10 cellular contexts compared by ENCODE assay signal in the genomic region with DNA sequence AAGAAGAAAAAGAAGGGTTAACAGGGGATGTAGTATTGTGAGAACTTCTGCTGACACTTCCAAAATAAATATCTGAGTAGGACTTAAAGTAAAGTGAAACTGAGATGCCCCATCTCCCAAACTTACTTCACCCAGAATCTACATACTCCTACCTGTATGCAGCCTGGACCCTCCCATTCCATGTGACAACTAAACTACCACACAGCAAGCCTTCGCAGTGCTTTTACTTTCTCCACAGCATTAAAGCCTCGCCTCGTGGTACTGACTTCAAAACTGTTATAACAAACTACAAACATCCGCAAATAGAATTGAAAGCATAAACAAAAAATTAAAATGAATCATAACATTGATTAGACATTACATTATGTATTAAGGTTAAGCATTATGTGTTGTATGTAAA. TPM values are rescaled to one million over a fixed set of nuclear protein-coding genes. Genes with fewer than 3 reads are reported as not detected.
DNase-seq lines count a peak whose midpoint lies in the region; ATAC-seq and TF ChIP-seq lines count a peak whose summit lies in the region.
"Had no signal": no experiment of that assay in that cellular context is flagged by ENCODE, and none has a peak within 500 bp of the region (broad histone marks: within the 10 kb centered on the region; RNA-seq: fewer than 3 reads in every experiment).

No MANE protein-coding gene starts in this region.

- peak overlapping the region; percentile 31 for H3K27ac Mint-ChIP-seq in activated T-cell treated with anti-CD3 and anti-CD28 coated beads, Interleukin-2, amount 50 U/mL, for 24 hours
- H3K27ac Mint-ChIP-seq in activated T-helper 1 cell treated with anti-CD3 and anti-CD28 coated beads, Interleukin-12 subunit alpha, Interleukin-12 subunit beta, Interleukin-2, Interleukin-4 antibody, amounts not matched to agents 30 ng/mL and 10 ng/mL and 1 ng/mL, durations not matched to agents 14 hours and 24 hours and 36 hours: no peak overlapping the region

- TF ChIP-seq EP300 in stomach (IDR thresholded peaks at IDR 0.05): no peak

- H3K9me3 Mint-ChIP-seq in activated T-cell treated with anti-CD3 and anti-CD28 coated beads, Interleukin-2, amount 50 U/mL, for 24 hours: no peaks in the 10 kb centered on the region
- no peaks in the 10 kb centered on the region for H3K9me3 Mint-ChIP-seq in activated T-helper 1 cell treated with anti-CD3 and anti-CD28 coated beads, Interleukin-12 subunit alpha, Interleukin-12 subunit beta, Interleukin-2, Interleukin-4 antibody, amounts not matched to agents 30 ng/mL and 10 ng/mL and 1 ng/mL, durations not matched to agents 14 hours and 24 hours and 36 hours

- peak overlapping the region; percentile 29 to 46 for H3K4me3 ChIP-seq in left lung
- H3K4me3 ChIP-seq in stomach: peak overlapping the region; percentile 40 to 55 (median 46)

- H3K4me1 Mint-ChIP-seq in activated T-cell treated with anti-CD3 and anti-CD28 coated beads, Interleukin-2, amount 50 U/mL, for 24 hours (ENCODE audit: low read depth): peaks cover 64% of the 10 kb centered on the region
- H3K4me1 Mint-ChIP-seq in activated T-helper 1 cell treated with anti-CD3 and anti-CD28 coated beads, Interleukin-12 subunit alpha, Interleukin-12 subunit beta, Interleukin-2, Interleukin-4 antibody, amounts not matched to agents 30 ng/mL and 10 ng/mL and 1 ng/mL, durations not matched to agents 14 hours and 24 hours and 36 hours (ENCODE audit: low read depth): peaks cover 58% of the 10 kb centered on the region

- intact Hi-C loops in activated T-helper 1 cell treated with anti-CD3 and anti-CD28 coated beads, Interleukin-12 subunit alpha, Interleukin-12 subunit beta, Interleukin-2, Interleukin-4 antibody, amounts not matched to agents 30 ng/mL and 10 ng/mL and 1 ng/mL, durations not matched to agents 14 hours and 24 hours and 36 hours (cut with micrococcal nuclease): loop anchor here (1.0 to 2.0 kb wide), 2 partner anchors 11 to 14 kb away; partner anchors contain the start of gene MPZL3
- intact Hi-C loops in left lung (cut with DNase I) (no loop called here), stomach (cut with DNase I; ENCODE audit: low total_unique reads) (no loop called here)

- peaks cover 0 to 2% of the 10 kb centered on the region in 2 donors for H3K9me3 ChIP-seq in left lung
- no peaks in the 10 kb centered on the region for H3K9me3 ChIP-seq in stomach
- H3K9me3 ChIP-seq: esophagus muscularis mucosa had no signal

- no peaks in the 10 kb centered on the region for H3K27me3 ChIP-seq in left lung
- H3K27me3 ChIP-seq in stomach: peaks cover 0 to 33% (median 0%) of the 10 kb centered on the region in 3 donors

- H3K36me3 ChIP-seq in left lung: peaks cover 0 to 11% of the 10 kb centered on the region in 2 donors
- peaks cover 6 to 34% (median 12%) of the 10 kb centered on the region in 4 donors for H3K36me3 ChIP-seq in stomach
- H3K36me3 ChIP-seq: esophagus muscularis mucosa had no signal

- no peak for TF ChIP-seq CTCF in left lung (IDR thresholded peaks at IDR 0.05)
- no peak for TF ChIP-seq CTCF in stomach (IDR thresholded peaks at IDR 0.05)

- no peaks in the 10 kb centered on the region for H3K27me3 Mint-ChIP-seq in activated T-cell treated with anti-CD3 and anti-CD28 coated beads, Interleukin-2, amount 50 U/mL, for 24 hours
- peaks cover 6% of the 10 kb centered on the region for H3K27me3 Mint-ChIP-seq in activated T-helper 1 cell treated with anti-CD3 and anti-CD28 coated beads, Interleukin-12 subunit alpha, Interleukin-12 subunit beta, Interleukin-2, Interleukin-4 antibody, amounts not matched to agents 30 ng/mL and 10 ng/mL and 1 ng/mL, durations not matched to agents 14 hours and 24 hours and 36 hours (ENCODE audit: insufficient read depth)

- H3K27ac ChIP-seq in left lung (peak overlapping the region; percentile 70 to 79), stomach (peak overlapping the region in 4 of 5 donors; percentile 83 to 91 (median 86))

- no peak for TF ChIP-seq POLR2A in stomach (IDR thresholded peaks at IDR 0.05)

- no peak for DNase-seq in activated T-cell treated with anti-CD3 and anti-CD28 coated beads, Interleukin-2, amount 50 U/mL, for 24 hours
- no peak for DNase-seq in activated T-cell treated with anti-CD3 and anti-CD28 coated beads, Interleukin-2, amount 50 U/mL, for 1 hour
- no peak for DNase-seq in activated T-helper 1 cell treated with anti-CD3 and anti-CD28 coated beads, Interleukin-12 subunit alpha, Interleukin-12 subunit beta, Interleukin-2, Interleukin-4 antibody, amounts not matched to agents 30 ng/mL and 10 ng/mL and 1 ng/mL, durations not matched to agents 14 hours and 24 hours and 36 hours (ENCODE audit: low spot score)
- DNase-seq in left lung (no peak), stomach (no peak), CD1c-positive myeloid dendritic cell (ENCODE audit: extremely low spot score) (no peak), HK-2 (ENCODE audit: unreplicated experiment) (no peak)
- DNase-seq: SW 1271 had no signal

- H3K4me3 Mint-ChIP-seq in activated T-cell treated with anti-CD3 and anti-CD28 coated beads, Interleukin-2, amount 50 U/mL, for 24 hours: peak overlapping the region; percentile 82
- peak overlapping the region; percentile 80 for H3K4me3 Mint-ChIP-seq in activated T-helper 1 cell treated with anti-CD3 and anti-CD28 coated beads, Interleukin-12 subunit alpha, Interleukin-12 subunit beta, Interleukin-2, Interleukin-4 antibody, amounts not matched to agents 30 ng/mL and 10 ng/mL and 1 ng/mL, durations not matched to agents 14 hours and 24 hours and 36 hours

- H3K4me1 ChIP-seq in left lung: peaks cover 2 to 44% of the 10 kb centered on the region in 2 donors
- H3K4me1 ChIP-seq in stomach: peaks cover 0 to 29% (median 20%) of the 10 kb centered on the region in 4 donors

- WGBS in stomach, 5 donors: 22 to 34% (median 27%) methylated on average over 4 of the region's 4 CpGs

- peaks cover 41% of the 10 kb centered on the region for H3K36me3 Mint-ChIP-seq in activated T-cell treated with anti-CD3 and anti-CD28 coated beads, Interleukin-2, amount 50 U/mL, for 24 hours (ENCODE audit: low read depth)
- peaks cover 17% of the 10 kb centered on the region for H3K36me3 Mint-ChIP-seq in activated T-helper 1 cell treated with anti-CD3 and anti-CD28 coated beads, Interleukin-12 subunit alpha, Interleukin-12 subunit beta, Interleukin-2, Interleukin-4 antibody, amounts not matched to agents 30 ng/mL and 10 ng/mL and 1 ng/mL, durations not matched to agents 14 hours and 24 hours and 36 hours (ENCODE audit: low read depth)

- peak; percentile 52 for ATAC-seq in left lung
- ATAC-seq in HG02588 (IDR thresholded peaks at IDR 0.05; ENCODE audit: unreplicated experiment): no peak

RNA-seq across cellular contexts. Expression of gene MPZL2, which starts 1.0 kb away (rescaled TPM):
- total RNA-seq in activated T-helper 1 cell treated with anti-CD3 and anti-CD28 coated beads, Interleukin-12 subunit alpha, Interleukin-12 subunit beta, Interleukin-2, Interleukin-4 antibody, amounts not matched to agents 30 ng/mL and 10 ng/mL and 1 ng/mL, durations not matched to agents 14 hours and 24 hours and 36 hours: 13.2 and 15.9 TPM in 2 replicates
- 100 to 1,000 TPM; 111 to 117 TPM for total RNA-seq in left lung
- total RNA-seq in stomach: 10 to 100 TPM in 4 of 5 donors, under 1 TPM in 1; 0.58 to 97.2 (median 56.7) TPM
- polyA plus RNA-seq in stomach: 10 to 100 TPM; 12.2 to 79.1 (median 35.4) TPM

RNA-seq across cellular contexts. Expression of gene MPZL3, which starts 10.9 kb away (rescaled TPM):
- 63.5 and 69.3 TPM in 2 replicates for total RNA-seq in activated T-helper 1 cell treated with anti-CD3 and anti-CD28 coated beads, Interleukin-12 subunit alpha, Interleukin-12 subunit beta, Interleukin-2, Interleukin-4 antibody, amounts not matched to agents 30 ng/mL and 10 ng/mL and 1 ng/mL, durations not matched to agents 14 hours and 24 hours and 36 hours
- 10 to 100 TPM; 13.2 to 16.3 TPM for total RNA-seq in left lung
- 10 to 100 TPM in 1 of 5 donors, 1 to 10 TPM in 3, under 1 TPM in 1; 0.45 to 20.0 (median 6.7) TPM for total RNA-seq in stomach
- 1 to 10 TPM; 2.1 to 7.2 (median 3.4) TPM for polyA plus RNA-seq in stomach

RNA-seq across cellular contexts. Expression of gene JAML, which starts 38.3 kb away (rescaled TPM):
- 264 and 271 TPM in 2 replicates for total RNA-seq in activated T-helper 1 cell treated with anti-CD3 and anti-CD28 coated beads, Interleukin-12 subunit alpha, Interleukin-12 subunit beta, Interleukin-2, Interleukin-4 antibody, amounts not matched to agents 30 ng/mL and 10 ng/mL and 1 ng/mL, durations not matched to agents 14 hours and 24 hours and 36 hours
- total RNA-seq in left lung (10 to 100 TPM; 20.4 to 47.2 TPM), stomach (10 to 100 TPM in 4 of 5 donors, 1 to 10 TPM in 1; 9.2 to 35.0 (median 21.4) TPM)
- polyA plus RNA-seq in stomach: 10 to 100 TPM in 1 of 3 donors, 1 to 10 TPM in 2; 3.7 to 14.5 (median 4.6) TPM

RNA-seq across cellular contexts. Expression of gene CD3E, which starts 41.4 kb away (rescaled TPM):
- 630 and 646 TPM in 2 replicates for total RNA-seq in activated T-helper 1 cell treated with anti-CD3 and anti-CD28 coated beads, Interleukin-12 subunit alpha, Interleukin-12 subunit beta, Interleukin-2, Interleukin-4 antibody, amounts not matched to agents 30 ng/mL and 10 ng/mL and 1 ng/mL, durations not matched to agents 14 hours and 24 hours and 36 hours
- 10 to 100 TPM in 1 of 2 donors, 1 to 10 TPM in 1; 3.6 to 10.5 TPM for total RNA-seq in left lung
- total RNA-seq in stomach: 10 to 100 TPM in 1 of 5 donors, 1 to 10 TPM in 2, not detected in 2; 2.4 to 15.8 (median 7.1) TPM
- polyA plus RNA-seq in stomach: 1 to 10 TPM; 2.3 to 6.7 (median 4.5) TPM
